Comparison of ENCODE assay signal across 8 cellular contexts in genomic region chr18:77133051-77133919, GRCh38. TPM values are rescaled to one million over a fixed set of nuclear protein-coding genes. Genes with fewer than 3 reads are reported as not detected.
DNase-seq lines count a peak whose midpoint lies in the region; ATAC-seq, FAIRE-seq and TF ChIP-seq lines count a peak whose summit lies in the region.

No MANE protein-coding gene starts in this region.

- no peak for FAIRE-seq in frontal cortex (lab: Jason Lieb, UNC)

- peaks cover 61% of the 10 kb centered on the region for H3K4me1 Mint-ChIP-seq in dendritic cell treated with granulocyte-macrophage colony-stimulating factor and Interleukin-4, amounts not matched to agents 40 ng/mL and 50 ng/mL, for 4 days (ENCODE audit: low read depth)
- peaks cover 22% of the 10 kb centered on the region for H3K4me1 Mint-ChIP-seq in mesothelial cell of epicardium

- peaks cover 1% of the 10 kb centered on the region for H3K27me3 Mint-ChIP-seq in dendritic cell treated with granulocyte-macrophage colony-stimulating factor and Interleukin-4, amounts not matched to agents 40 ng/mL and 50 ng/mL, for 4 days
- peaks cover 52% of the 10 kb centered on the region for H3K27me3 Mint-ChIP-seq in mesothelial cell of epicardium (ENCODE audit: low read depth)

- intact Hi-C loops in dendritic cell treated with granulocyte-macrophage colony-stimulating factor and Interleukin-4, amounts not matched to agents 40 ng/mL and 50 ng/mL, for 4 days (cut with micrococcal nuclease): loop anchor here (10.0 kb wide), 1 partner anchor 308 kb away; the partner anchor contains the start of gene ZNF236

- H3K4me3 Mint-ChIP-seq in dendritic cell treated with granulocyte-macrophage colony-stimulating factor and Interleukin-4, amounts not matched to agents 40 ng/mL and 50 ng/mL, for 4 days: peak overlapping the region; percentile 79
- peak overlapping the region; percentile 67 for H3K4me3 Mint-ChIP-seq in mesothelial cell of epicardium

- H3K27ac Mint-ChIP-seq in dendritic cell treated with granulocyte-macrophage colony-stimulating factor and Interleukin-4, amounts not matched to agents 40 ng/mL and 50 ng/mL, for 4 days: peak overlapping the region; percentile 98
- peak overlapping the region; percentile 53 for H3K27ac Mint-ChIP-seq in mesothelial cell of epicardium

- no peak for ATAC-seq in HG02840 (IDR thresholded peaks at IDR 0.05; ENCODE audit: low FRiP score, unreplicated experiment)

- peaks cover 36% of the 10 kb centered on the region for H3K36me3 Mint-ChIP-seq in dendritic cell treated with granulocyte-macrophage colony-stimulating factor and Interleukin-4, amounts not matched to agents 40 ng/mL and 50 ng/mL, for 4 days (ENCODE audit: low read depth)
- H3K36me3 Mint-ChIP-seq in mesothelial cell of epicardium: peaks cover 2% of the 10 kb centered on the region

- no peaks in the 10 kb centered on the region for H3K9me3 Mint-ChIP-seq in dendritic cell treated with granulocyte-macrophage colony-stimulating factor and Interleukin-4, amounts not matched to agents 40 ng/mL and 50 ng/mL, for 4 days
- no peaks in the 10 kb centered on the region for H3K9me3 Mint-ChIP-seq in mesothelial cell of epicardium

- peak; percentile 60 for DNase-seq in GF-D8 (lab: John Stamatoyannopoulos, UW)
- DNase-seq in NCI-H146 (lab: John Stamatoyannopoulos, UW): peak; percentile 95
- DNase-seq in mesothelial cell of epicardium (ENCODE audit: low spot score in 2 of 2, unreplicated experiment in 2 of 2): no peak
- DNase-seq in medulla oblongata (ENCODE audit: extremely low spot score): no peak
- no peak for DNase-seq in frontal cortex (ENCODE audit: low spot score in 2 of 2)
- DNase-seq in activated CD4-positive, alpha-beta T cell treated with anti-CD3 and anti-CD28 coated beads for 48 hours: no peak

- no peak for TF ChIP-seq CTCF in mesothelial cell of epicardium (IDR thresholded peaks at IDR 0.05; ENCODE audit: unreplicated experiment)

RNA-seq across cellular contexts. Expression of gene MBP, which starts 0.7 kb away (rescaled TPM):
- 19.1 to 20.8 TPM (median 20.6 TPM) in 3 replicates for total RNA-seq in mesothelial cell of epicardium
- 7.7 TPM for total RNA-seq in frontal cortex

Comparison
In these comparisons a context has a peak if more than half of its experiments do, and no peak if none do; other contexts are left out.
1. DNase-seq: peak in GF-D8 (single experiment) and NCI-H146 (single experiment); none in mesothelial cell of epicardium (0 of 2), medulla oblongata (single experiment), frontal cortex (0 of 2) and activated CD4-positive, alpha-beta T cell treated with anti-CD3 and anti-CD28 coated beads for 48 hours (single experiment).